8 cellular contexts compared by ENCODE assay signal in genomic region chr18:11689972-11690570, GRCh38. TPM values are rescaled to one million over a fixed set of nuclear protein-coding genes. Genes with fewer than 3 reads are reported as not detected.
DNase-seq lines count a peak whose midpoint lies in the region; ATAC-seq and TF ChIP-seq lines count a peak whose summit lies in the region.

No MANE protein-coding gene starts in this region.

- H3K9ac ChIP-seq in HCT116 (ENCODE audit: low read length), result peak overlapping the region; percentile 46

- intact Hi-C loops in HCT116 (cut with micrococcal nuclease) (no loop called here), right cardiac atrium (cut with DNase I) (no loop called here)

- no peaks in the 10 kb centered on the region for H3K36me3 ChIP-seq in ACC112 (ENCODE audit: insufficient read depth, low read length)
- no peaks in the 10 kb centered on the region for H3K36me3 ChIP-seq in HCT116 (ENCODE audit: control insufficient read depth in 1 of 2, insufficient read depth in 2 of 2, low read length in 2 of 2)

- H3K9me3 ChIP-seq in HCT116 (ENCODE audit: control insufficient read depth in 1 of 2, insufficient read depth in 1 of 2, low read depth in 1 of 2, low read length in 2 of 2), result no peaks in the 10 kb centered on the region
- peaks cover 4% of the 10 kb centered on the region for H3K9me3 ChIP-seq in T-helper 17 cell (ENCODE audit: control insufficient read depth, low read length, poor library complexity, severe bottlenecking)
- H3K9me3 ChIP-seq in right cardiac atrium (ENCODE audit: control insufficient read depth, low read length), result no peaks in the 10 kb centered on the region

- no peak for TF ChIP-seq CTCF in HCT116 (IDR thresholded peaks at IDR 0.05 in 2 of 3, conservative IDR thresholded peaks at IDR 0.05 in 1 of 3; ENCODE audit: borderline replicate concordance in 1 of 3, insufficient read depth in 1 of 3, low read depth in 2 of 3, low read length in 2 of 3)

- H3K27me3 ChIP-seq in ACC112 (ENCODE audit: insufficient read depth, low read length) (peaks cover 35% of the 10 kb centered on the region), HCT116 (ENCODE audit: insufficient read depth, low read length) (no peaks in the 10 kb centered on the region), right cardiac atrium (ENCODE audit: control insufficient read depth, insufficient read depth) (no peaks in the 10 kb centered on the region)

- peak overlapping the region; percentile 87 for H3K4me3 Mint-ChIP-seq in T-helper 17 cell

- peaks cover 8% of the 10 kb centered on the region for H3K4me1 Mint-ChIP-seq in T-helper 17 cell

- CTCF ChIA-PET in HCT116 (lab: Charles Lee), result interaction anchor here (1.5 to 1.8 kb wide), 2 partner anchors 10 to 35 kb away, joined by 4 read pairs; no protein-coding TSS in a partner anchor

- in situ Hi-C loops in G401 (cut with HindIII; ENCODE audit: low sequenced_read_pairs), result no loop called here

- H3K27me3 Mint-ChIP-seq in T-helper 17 cell, result peaks cover 41% of the 10 kb centered on the region

- H3K79me2 ChIP-seq in ACC112 (ENCODE audit: control insufficient read depth, insufficient read depth, low read length, unreplicated experiment) (no peaks in the 10 kb centered on the region), HCT116 (ENCODE audit: insufficient read depth, low read length) (no peaks in the 10 kb centered on the region)

- DNase-seq in HCT116 (ENCODE audit: low read depth, low spot score) (no peak), T-helper 17 cell (no peak), right cardiac atrium (no peak), skeletal muscle cell (ENCODE audit: low read depth) (no peak), G401 (ENCODE audit: low spot score) (no peak)

- no peaks in the 10 kb centered on the region for H3K36me3 Mint-ChIP-seq in T-helper 17 cell (ENCODE audit: low read depth)

- ATAC-seq in HCT116 (peak; percentile 48), T-helper 17 cell (peak; percentile 9), right cardiac atrium (peak; percentile 34 to 36), GM18517 (IDR thresholded peaks at IDR 0.05; ENCODE audit: unreplicated experiment) (no peak), GM18502 (IDR thresholded peaks at IDR 0.05; ENCODE audit: poor library complexity, unreplicated experiment) (no peak)

- peak overlapping the region; percentile 93 for H3K4me2 ChIP-seq in HCT116 (ENCODE audit: low read length)

- no peaks in the 10 kb centered on the region for H4K20me1 ChIP-seq in HCT116 (ENCODE audit: insufficient read depth)

- RAD21 ChIA-PET in HCT116 (lab: Charles Lee; ENCODE audit: low non-redundant PET in 1 of 2, low total read pairs in 2 of 2, uncharacterized antibody in 2 of 2, unreplicated experiment in 2 of 2), result no interaction called here

- no TSS peak for BruUV-seq in HCT116 (replicated peaks; lab: Mats Ljungman, UMichigan)

- WGBS in right cardiac atrium, result 2% methylated on average over 33 of the region's 34 CpGs

- no peak for TF ChIP-seq POLR2A in HCT116 (IDR thresholded peaks at IDR 0.05; ENCODE audit: borderline replicate concordance, extremely low read depth, insufficient read depth, insufficient read length)

- H3K4me3 ChIP-seq in ACC112 (ENCODE audit: low read depth, low read length) (peak overlapping the region; percentile 76), HCT116 (replicated peaks in 1 of 2; ENCODE audit: low read depth in 1 of 2, low read length in 2 of 2) (peak overlapping the region; percentile 53 to 61), right cardiac atrium (ENCODE audit: low read length) (peak overlapping the region; percentile 69), skeletal muscle cell (ENCODE audit: low read depth, low read length) (peak overlapping the region; percentile 56)

- POLR2A ChIA-PET in HCT116 (lab: Charles Lee), result no interaction called here

- no peak overlapping the region for H3K27ac Mint-ChIP-seq in T-helper 17 cell

- H3K9me2 ChIP-seq in HCT116 (ENCODE audit: insufficient read depth), result no peaks in the 10 kb centered on the region

- H3K27ac ChIP-seq in ACC112 (ENCODE audit: low read depth, low read length) (no peak overlapping the region), HCT116 (ENCODE audit: low read depth, low read length) (peak overlapping the region; percentile 19; the same call in 1 of the 2 replicates), right cardiac atrium (ENCODE audit: low read length) (no peak overlapping the region)

- peak overlapping the region; percentile 91 for H2AFZ ChIP-seq in ACC112 (ENCODE audit: low read length, unreplicated experiment)
- peak overlapping the region; percentile 62 for H2AFZ ChIP-seq in HCT116 (ENCODE audit: low read depth, low read length, poor library complexity, severe bottlenecking)

- H3K4me1 ChIP-seq in ACC112 (ENCODE audit: control insufficient read depth, insufficient read depth, low read length, unreplicated experiment) (no peaks in the 10 kb centered on the region), HCT116 (ENCODE audit: control insufficient read depth in 1 of 2, insufficient read depth in 2 of 2, low read length in 2 of 2) (peaks cover 4 to 19% of the 10 kb centered on the region in 2 experiments; a peak in 3 of 4 replicates), right cardiac atrium (ENCODE audit: control insufficient read depth, insufficient read depth, low read length) (no peaks in the 10 kb centered on the region)

- no peak for TF ChIP-seq RAD21 in HCT116 (IDR thresholded peaks at IDR 0.05; ENCODE audit: low read depth)

TF ChIP-seq in HCT116, 20 proteins besides CTCF, POLR2A, EP300 and RAD21:
- no peak for TF ChIP-seq ZNF274 (IDR thresholded peaks at IDR 0.05; ENCODE audit: low read depth, low read length)
- TF ChIP-seq JUND (IDR thresholded peaks at IDR 0.05), result no peak

RNA-seq across cellular contexts. Expression of gene GNAL, which starts 1.0 kb away (rescaled TPM):
- total RNA-seq in HCT116 (2021; ENCODE audit: unreplicated experiment) (4.6 TPM), T-helper 17 cell (under 1 TPM; 0.10 to 0.37 TPM), right cardiac atrium (1 to 10 TPM; 3.9 to 9.4 (median 8.2) TPM)
- polyA plus RNA-seq in HCT116 (2012), result 2.7 and 3.0 TPM in 2 replicates
- 3.5 TPM for polyA plus RNA-seq in right cardiac atrium
- total RNA-seq in G401 (2014; rRNA removed; shearing (Covaris generic)), result 0.12 and 2.1 TPM in 2 replicates

Comparison
In these comparisons a context has a peak if more than half of its experiments do, and no peak if none do; other contexts are left out.
1. ATAC-seq: peak in HCT116 (single experiment), T-helper 17 cell (single experiment) and right cardiac atrium (2 of 2); none in GM18517 (single experiment) and GM18502 (single experiment).
2. Peak in every context shown above with its lines, with median percentiles within 50 percentile points of each other: H3K4me3 ChIP-seq.